11 cellular contexts compared by ENCODE assay signal in genomic region chr3:113242091-113242581, GRCh38. TPM values are rescaled to one million over a fixed set of nuclear protein-coding genes. Genes with fewer than 3 reads are reported as not detected.
DNase-seq lines count a peak whose midpoint lies in the region; ATAC-seq and TF ChIP-seq lines count a peak whose summit lies in the region.
"Had no signal": no experiment of that assay in that cellular context is flagged by ENCODE, and none has a peak within 500 bp of the region (broad histone marks: within the 10 kb centered on the region; RNA-seq: fewer than 3 reads in every experiment).

No MANE protein-coding gene starts in this region.

- TF ChIP-seq CTCF in HFF-Myc (IDR thresholded peaks at IDR 0.05; ENCODE audit: low read depth, low read length, missing control alignments) (no peak), gastroesophageal sphincter (IDR thresholded peaks at IDR 0.05) (no peak), spleen (IDR thresholded peaks at IDR 0.05 in 8 of 11, conservative IDR thresholded peaks at IDR 0.05 in 3 of 11) (no peak)

- TF ChIP-seq POLR2A in gastroesophageal sphincter (IDR thresholded peaks at IDR 0.05) (no peak), spleen (IDR thresholded peaks at IDR 0.05) (no peak)

- H3K27me3 ChIP-seq in SJCRH30, result no peaks in the 10 kb centered on the region
- H3K27me3 ChIP-seq in gastroesophageal sphincter, result no peaks in the 10 kb centered on the region
- peaks cover 0 to 4% (median 0%) of the 10 kb centered on the region in 7 donors for H3K27me3 ChIP-seq in spleen (replicated peaks in 1 of 7)

- ATAC-seq in gastroesophageal sphincter (no peak), GM18498 (IDR thresholded peaks at IDR 0.05; ENCODE audit: unreplicated experiment) (no peak)

- H3K9me3 ChIP-seq in SJCRH30 (replicated peaks) (no peaks in the 10 kb centered on the region), gastroesophageal sphincter (no peaks in the 10 kb centered on the region), spleen (no peaks in the 10 kb centered on the region)

- H3K4me1 ChIP-seq in SJCRH30, result peaks cover 36% of the 10 kb centered on the region
- peaks cover 42 to 83% (median 46%) of the 10 kb centered on the region in 3 donors for H3K4me1 ChIP-seq in gastroesophageal sphincter
- H3K4me1 ChIP-seq in spleen, result peaks cover 0 to 12% (median 0%) of the 10 kb centered on the region in 6 donors

- peak overlapping the region; percentile 83 for H3K27ac ChIP-seq in SJCRH30
- peak overlapping the region; percentile 70 to 85 (median 82) for H3K27ac ChIP-seq in gastroesophageal sphincter
- peak overlapping the region in 5 of 8 donors; percentile 29 to 63 (median 43) for H3K27ac ChIP-seq in spleen

- DNase-seq in HFF-Myc (ENCODE audit: extremely low read depth, low read depth) (peak; percentile 36), SJCRH30 (peak in 1 of 2 experiments; percentile 68), spleen (no peak), COLO829 (ENCODE audit: low spot score) (no peak), DMS 273 (lab: John Stamatoyannopoulos, UW; ENCODE audit: unreplicated experiment) (no peak)
- DNase-seq: activated CD4-positive, alpha-beta T cell treated with anti-CD3 and anti-CD28 coated beads, Interleukin-2, amount 50 U/mL, for 4 hours; left cardiac atrium; NK-92 treated with Interleukin-12 subunit alpha and Interleukin-12 subunit beta, amount 100 ng/mL, for 24 hours; stimulated activated CD4-positive, alpha-beta T cell treated with anti-CD3 and anti-CD28 coated beads, Interleukin-2, amount 100 ng/mL, for 48 hours had no signal

- WGBS in gastroesophageal sphincter (ENCODE audit: low coverage in 1 of 2), 2 donors, result 18 to 43% methylated on average over 6 to 7 of the region's 7 CpGs
- 13 to 27% (median 17%) methylated on average over 7 of the region's 7 CpGs for WGBS in spleen, 5 donors

- H3K36me3 ChIP-seq in SJCRH30 (no peaks in the 10 kb centered on the region), gastroesophageal sphincter (no peaks in the 10 kb centered on the region), spleen (no peaks in the 10 kb centered on the region)

- intact Hi-C loops in spleen (cut with DNase I; ENCODE audit: low total_unique reads), result no loop called here

- TF ChIP-seq EP300 in gastroesophageal sphincter (IDR thresholded peaks at IDR 0.05), result no peak

- peak overlapping the region; percentile 10; the same call in 1 of the 2 replicates for H3K4me3 ChIP-seq in HFF-Myc (replicated peaks; ENCODE audit: low read depth, low read length)
- peak overlapping the region; percentile 27 for H3K4me3 ChIP-seq in SJCRH30
- H3K4me3 ChIP-seq in gastroesophageal sphincter, result no peak overlapping the region
- no peak overlapping the region for H3K4me3 ChIP-seq in spleen

RNA-seq across cellular contexts. Expression of gene BOC, which starts 30.8 kb away (rescaled TPM):
- 13.4 and 15.3 TPM in 2 replicates for total RNA-seq in SJCRH30 (2014; rRNA removed; shearing (Covaris generic))
- total RNA-seq in gastroesophageal sphincter (100 to 1,000 TPM in 1 of 4 donors, 10 to 100 TPM in 3; 41.5 to 130 (median 73.9) TPM), spleen (10 to 100 TPM in 6 of 7 donors, 1 to 10 TPM in 1; 8.8 to 21.9 (median 16.6) TPM)
- polyA plus RNA-seq in spleen, result 1 to 10 TPM; 1.5 to 1.7 (median 1.6) TPM

Comparison
In these comparisons a context has a peak if more than half of its experiments do, and no peak if none do; other contexts are left out.
1. H3K4me3 ChIP-seq: peak in HFF-Myc (single experiment) and SJCRH30 (single experiment); none in gastroesophageal sphincter (0 of 2) and spleen (0 of 8).
2. Peak in every context shown above with its lines, with median percentiles within 50 percentile points of each other: H3K27ac ChIP-seq.